ENCODE assay signal across 24 cellular contexts in the genomic region with DNA sequence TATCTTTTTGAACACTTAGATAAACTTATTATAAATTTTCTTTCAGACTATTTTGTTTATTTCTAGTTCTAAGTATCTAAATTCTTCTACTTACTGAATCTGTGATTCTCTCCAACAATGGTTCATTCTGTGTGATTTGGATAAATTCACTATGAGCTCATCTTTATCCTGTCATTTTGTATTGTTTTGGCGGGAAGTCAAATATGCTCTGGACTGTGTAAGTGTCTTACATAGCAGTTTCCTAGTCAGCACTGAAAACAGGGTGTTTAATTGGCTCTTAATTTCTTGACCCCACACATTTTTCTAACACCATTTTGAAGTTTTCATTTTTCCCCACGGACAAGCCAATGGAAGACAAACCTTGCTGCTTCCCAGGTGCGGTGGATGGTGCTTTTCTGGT.
"Had no signal": no experiment of that assay in that cellular context is flagged by ENCODE, and none has a peak within 500 bp of the region (broad histone marks: within the 10 kb centered on the region; RNA-seq: fewer than 3 reads in every experiment).

No MANE protein-coding gene starts in this region.

- ATAC-seq: activated naive CD4-positive, alpha-beta T cell treated with anti-CD3 and anti-CD28 coated beads, Interleukin-2, amount 50 U/mL, for 72 hours; activated T-cell treated with anti-CD3 and anti-CD28 coated beads, Interleukin-2, amount 50 U/mL, for 72 hours; heart left ventricle had no signal

- DNase-seq: activated CD4-positive, alpha-beta memory T cell treated with anti-CD3 and anti-CD28 coated beads, Interleukin-2, amount 10 ng/mL, durations not matched to agents 7 days and 5 days; activated CD4-positive, alpha-beta T cell treated with anti-CD3 and anti-CD28 coated beads for 4 hours; activated CD4-positive, alpha-beta T cell treated with anti-CD3 and anti-CD28 coated beads, Interleukin-2, amount 10 ng/mL, durations not matched to agents 7 days and 5 days; activated CD4-positive, alpha-beta T cell treated with anti-CD3 and anti-CD28 coated beads, Interleukin-2, amount 50 U/mL, for 4 hours; activated CD4-positive, CD25-positive, alpha-beta regulatory T cell; activated CD4-positive, CD25-positive, alpha-beta regulatory T cell treated with anti-CD3 and anti-CD28 coated beads, Interleukin-2, amount 50 U/mL, for 72 hours; activated CD8-positive, alpha-beta memory T cell treated with anti-CD3 and anti-CD28 coated beads, Interleukin-2, amount 50 U/mL, for 48 hours; activated gamma-delta T cell; activated naive CD4-positive, alpha-beta T cell; activated naive CD4-positive, alpha-beta T cell treated with anti-CD3 and anti-CD28 coated beads, Interleukin-2, amount 10 ng/mL, durations not matched to agents 7 days and 5 days; activated naive CD8-positive, alpha-beta T cell treated with anti-CD3 and anti-CD28 coated beads, Interleukin-2, amount 10 ng/mL, durations not matched to agents 7 days and 5 days; activated T-cell treated with anti-CD3 and anti-CD28 coated beads for 4 hours; activated T-cell treated with anti-CD3 and anti-CD28 coated beads, Interleukin-2, amount 50 U/mL, for 24 hours; activated T-cell treated with anti-CD3 and anti-CD28 coated beads, Interleukin-2, amount 50 U/mL, for 72 hours; central memory CD4-positive, alpha-beta T cell; cerebellar nuclear complex; colonic mucosa; effector CD8-positive, alpha-beta T cell; esophagus squamous epithelium; foreskin fibroblast; glutamatergic neuron; heart left ventricle; T-helper 2 cell had no signal
